ENCODE assay signal across 1 cellular context in genomic region chr13:30334663-30335386, GRCh38.
A peak's percentile ranks its signal among the peaks of the same experiment; 100 is the strongest.
TF ChIP-seq lines count a peak whose summit lies in the region.

No MANE protein-coding gene starts in this region.

TF ChIP-seq in HepG2, 621 proteins besides CTCF, POLR2A, EP300 and RAD21 (continued from another document and continues in another):
- TF ChIP-seq REPIN1 (CRISPR knock-in tag; IDR thresholded peaks at IDR 0.05; ENCODE audit: borderline replicate concordance, low read depth) (0 out of 2 replicates have a peak, but pooled peaks have one; percentile 29), ZMYM4 (CRISPR knock-in tag; IDR thresholded peaks at IDR 0.05) (peak; percentile 96), ZNF841 (CRISPR knock-in tag; IDR thresholded peaks at IDR 0.05; ENCODE audit: borderline replicate concordance) (0 out of 2 replicates have a peak, but pooled peaks have one; percentile 26), ETV6 (CRISPR knock-in tag; conservative IDR thresholded peaks at IDR 0.05) (no peak), ZNF260 (CRISPR knock-in tag; IDR thresholded peaks at IDR 0.05; ENCODE audit: borderline replicate concordance, low read depth) (no peak), CHD2 (IDR thresholded peaks at IDR 0.05; ENCODE audit: low read depth, low read length) (no peak), MLLT10 (CRISPR knock-in tag; IDR thresholded peaks at IDR 0.05) (no peak), THAP9 (CRISPR knock-in tag; IDR thresholded peaks at IDR 0.05; ENCODE audit: borderline replicate concordance) (no peak), ZNF180 (CRISPR knock-in tag; IDR thresholded peaks at IDR 0.05; ENCODE audit: borderline replicate concordance, low read depth) (no peak), TAF15 (IDR thresholded peaks at IDR 0.05; ENCODE audit: low read depth, low read length, poor library complexity, severe bottlenecking) (no peak), IKZF4 (CRISPR knock-in tag; IDR thresholded peaks at IDR 0.05; ENCODE audit: borderline replicate concordance, low read depth, not compliant biosample characterization) (no peak), ZNF878 (CRISPR knock-in tag; IDR thresholded peaks at IDR 0.05) (no peak), CENPT (CRISPR knock-in tag; IDR thresholded peaks at IDR 0.05; ENCODE audit: low read depth) (no peak), HCFC1 (IDR thresholded peaks at IDR 0.05; ENCODE audit: low read depth, low read length) (no peak), CBX1 (IDR thresholded peaks at IDR 0.05; ENCODE audit: low read depth) (no peak), ZSCAN30 (CRISPR knock-in tag; IDR thresholded peaks at IDR 0.05) (no peak), SP5 (CRISPR knock-in tag; IDR thresholded peaks at IDR 0.05; ENCODE audit: borderline replicate concordance, low read depth) (no peak), ZNF350 (CRISPR knock-in tag; IDR thresholded peaks at IDR 0.05; ENCODE audit: borderline replicate concordance, low read depth) (0 out of 2 replicates have a peak, but pooled peaks have one; percentile 69), FOXC1 (CRISPR knock-in tag; IDR thresholded peaks at IDR 0.05; ENCODE audit: borderline replicate concordance) (0 out of 2 replicates have a peak, but pooled peaks have one; percentile 26), ZNF382 (CRISPR knock-in tag; IDR thresholded peaks at IDR 0.05; ENCODE audit: borderline replicate concordance) (no peak), ZNF510 (CRISPR knock-in tag; IDR thresholded peaks at IDR 0.05; ENCODE audit: low read depth) (no peak), ZNF232 (CRISPR knock-in tag; IDR thresholded peaks at IDR 0.05; ENCODE audit: borderline replicate concordance) (no peak), FOSL1 (CRISPR knock-in tag; IDR thresholded peaks at IDR 0.05; ENCODE audit: borderline replicate concordance) (no peak), ZSCAN12 (CRISPR knock-in tag; IDR thresholded peaks at IDR 0.05) (no peak), SP2 (CRISPR knock-in tag; IDR thresholded peaks at IDR 0.05) (no peak), ZNF598 (CRISPR knock-in tag; IDR thresholded peaks at IDR 0.05; ENCODE audit: borderline replicate concordance) (peak; percentile 27; the same call in 1 of the 2 replicates), SRSF4 (IDR thresholded peaks at IDR 0.05; ENCODE audit: low read depth, low read length, poor library complexity, severe bottlenecking) (no peak), NFE2L2 (IDR thresholded peaks at IDR 0.05; ENCODE audit: low read length) (no peak), ARNT (IDR thresholded peaks at IDR 0.05) (no peak), PPARG (CRISPR knock-in tag; conservative IDR thresholded peaks at IDR 0.05) (0 out of 2 replicates have a peak, but pooled peaks have one; percentile 18), RARG (CRISPR knock-in tag; IDR thresholded peaks at IDR 0.05; ENCODE audit: low read depth) (no peak), KAT8 (CRISPR knock-in tag; IDR thresholded peaks at IDR 0.05) (peak; percentile 64; the same call in 1 of the 2 replicates), ZNF703 (CRISPR knock-in tag; IDR thresholded peaks at IDR 0.05; ENCODE audit: borderline replicate concordance) (no peak), CREB1 (IDR thresholded peaks at IDR 0.05) (no peak), CREB1 (CRISPR knock-in tag; IDR thresholded peaks at IDR 0.05) (peak; percentile 24; the same call in 1 of the 2 replicates), CHD4 (IDR thresholded peaks at IDR 0.05; ENCODE audit: borderline replicate concordance, low read length) (no peak), HNRNPH1 (optimal IDR thresholded peaks at IDR 0.05; ENCODE audit: low read depth, low read length) (no peak), ZFY (CRISPR knock-in tag; IDR thresholded peaks at IDR 0.05) (no peak), IRF9 (CRISPR knock-in tag; IDR thresholded peaks at IDR 0.05; ENCODE audit: borderline replicate concordance) (no peak), ZNF800 (CRISPR knock-in tag; IDR thresholded peaks at IDR 0.05) (no peak), ZNF891 (CRISPR knock-in tag; IDR thresholded peaks at IDR 0.05) (no peak), ZMYM3 (CRISPR knock-in tag; IDR thresholded peaks at IDR 0.05) (peak; percentile 87), KDM4B (CRISPR knock-in tag; IDR thresholded peaks at IDR 0.05) (no peak), ZNF331 (CRISPR knock-in tag; IDR thresholded peaks at IDR 0.05) (peak; percentile 62; the same call in 1 of the 2 replicates), ZNF564 (CRISPR knock-in tag; IDR thresholded peaks at IDR 0.05) (no peak)
- TF ChIP-seq, protein P1, sequence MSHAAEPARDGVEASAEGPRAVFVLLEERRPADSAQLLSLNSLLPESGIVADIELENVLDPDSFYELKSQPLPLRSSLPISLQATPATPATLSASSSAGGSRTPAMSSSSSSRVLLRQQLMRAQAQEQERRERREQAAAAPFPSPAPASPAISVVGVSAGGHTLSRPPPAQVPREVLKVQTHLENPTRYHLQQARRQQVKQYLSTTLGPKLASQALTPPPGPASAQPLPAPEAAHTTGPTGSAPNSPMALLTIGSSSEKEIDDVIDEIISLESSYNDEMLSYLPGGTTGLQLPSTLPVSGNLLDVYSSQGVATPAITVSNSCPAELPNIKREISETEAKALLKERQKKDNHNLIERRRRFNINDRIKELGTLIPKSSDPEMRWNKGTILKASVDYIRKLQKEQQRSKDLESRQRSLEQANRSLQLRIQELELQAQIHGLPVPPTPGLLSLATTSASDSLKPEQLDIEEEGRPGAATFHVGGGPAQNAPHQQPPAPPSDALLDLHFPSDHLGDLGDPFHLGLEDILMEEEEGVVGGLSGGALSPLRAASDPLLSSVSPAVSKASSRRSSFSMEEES (CRISPR knock-in tag; IDR thresholded peaks at IDR 0.05), result no peak; the same call in 1 of the 2 replicates
- TF ChIP-seq, protein P2, sequence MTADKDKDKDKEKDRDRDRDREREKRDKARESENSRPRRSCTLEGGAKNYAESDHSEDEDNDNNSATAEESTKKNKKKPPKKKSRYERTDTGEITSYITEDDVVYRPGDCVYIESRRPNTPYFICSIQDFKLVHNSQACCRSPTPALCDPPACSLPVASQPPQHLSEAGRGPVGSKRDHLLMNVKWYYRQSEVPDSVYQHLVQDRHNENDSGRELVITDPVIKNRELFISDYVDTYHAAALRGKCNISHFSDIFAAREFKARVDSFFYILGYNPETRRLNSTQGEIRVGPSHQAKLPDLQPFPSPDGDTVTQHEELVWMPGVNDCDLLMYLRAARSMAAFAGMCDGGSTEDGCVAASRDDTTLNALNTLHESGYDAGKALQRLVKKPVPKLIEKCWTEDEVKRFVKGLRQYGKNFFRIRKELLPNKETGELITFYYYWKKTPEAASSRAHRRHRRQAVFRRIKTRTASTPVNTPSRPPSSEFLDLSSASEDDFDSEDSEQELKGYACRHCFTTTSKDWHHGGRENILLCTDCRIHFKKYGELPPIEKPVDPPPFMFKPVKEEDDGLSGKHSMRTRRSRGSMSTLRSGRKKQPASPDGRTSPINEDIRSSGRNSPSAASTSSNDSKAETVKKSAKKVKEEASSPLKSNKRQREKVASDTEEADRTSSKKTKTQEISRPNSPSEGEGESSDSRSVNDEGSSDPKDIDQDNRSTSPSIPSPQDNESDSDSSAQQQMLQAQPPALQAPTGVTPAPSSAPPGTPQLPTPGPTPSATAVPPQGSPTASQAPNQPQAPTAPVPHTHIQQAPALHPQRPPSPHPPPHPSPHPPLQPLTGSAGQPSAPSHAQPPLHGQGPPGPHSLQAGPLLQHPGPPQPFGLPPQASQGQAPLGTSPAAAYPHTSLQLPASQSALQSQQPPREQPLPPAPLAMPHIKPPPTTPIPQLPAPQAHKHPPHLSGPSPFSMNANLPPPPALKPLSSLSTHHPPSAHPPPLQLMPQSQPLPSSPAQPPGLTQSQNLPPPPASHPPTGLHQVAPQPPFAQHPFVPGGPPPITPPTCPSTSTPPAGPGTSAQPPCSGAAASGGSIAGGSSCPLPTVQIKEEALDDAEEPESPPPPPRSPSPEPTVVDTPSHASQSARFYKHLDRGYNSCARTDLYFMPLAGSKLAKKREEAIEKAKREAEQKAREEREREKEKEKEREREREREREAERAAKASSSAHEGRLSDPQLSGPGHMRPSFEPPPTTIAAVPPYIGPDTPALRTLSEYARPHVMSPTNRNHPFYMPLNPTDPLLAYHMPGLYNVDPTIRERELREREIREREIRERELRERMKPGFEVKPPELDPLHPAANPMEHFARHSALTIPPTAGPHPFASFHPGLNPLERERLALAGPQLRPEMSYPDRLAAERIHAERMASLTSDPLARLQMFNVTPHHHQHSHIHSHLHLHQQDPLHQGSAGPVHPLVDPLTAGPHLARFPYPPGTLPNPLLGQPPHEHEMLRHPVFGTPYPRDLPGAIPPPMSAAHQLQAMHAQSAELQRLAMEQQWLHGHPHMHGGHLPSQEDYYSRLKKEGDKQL (CRISPR knock-in tag; IDR thresholded peaks at IDR 0.05; ENCODE audit: low read depth), result no peak
- TF ChIP-seq, protein P3, sequence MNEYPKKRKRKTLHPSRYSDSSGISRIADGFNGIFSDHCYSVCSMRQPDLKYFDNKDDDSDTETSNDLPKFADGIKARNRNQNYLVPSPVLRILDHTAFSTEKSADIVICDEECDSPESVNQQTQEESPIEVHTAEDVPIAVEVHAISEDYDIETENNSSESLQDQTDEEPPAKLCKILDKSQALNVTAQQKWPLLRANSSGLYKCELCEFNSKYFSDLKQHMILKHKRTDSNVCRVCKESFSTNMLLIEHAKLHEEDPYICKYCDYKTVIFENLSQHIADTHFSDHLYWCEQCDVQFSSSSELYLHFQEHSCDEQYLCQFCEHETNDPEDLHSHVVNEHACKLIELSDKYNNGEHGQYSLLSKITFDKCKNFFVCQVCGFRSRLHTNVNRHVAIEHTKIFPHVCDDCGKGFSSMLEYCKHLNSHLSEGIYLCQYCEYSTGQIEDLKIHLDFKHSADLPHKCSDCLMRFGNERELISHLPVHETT (CRISPR knock-in tag; conservative IDR thresholded peaks at IDR 0.05), result no peak
- TF ChIP-seq, protein P4, sequence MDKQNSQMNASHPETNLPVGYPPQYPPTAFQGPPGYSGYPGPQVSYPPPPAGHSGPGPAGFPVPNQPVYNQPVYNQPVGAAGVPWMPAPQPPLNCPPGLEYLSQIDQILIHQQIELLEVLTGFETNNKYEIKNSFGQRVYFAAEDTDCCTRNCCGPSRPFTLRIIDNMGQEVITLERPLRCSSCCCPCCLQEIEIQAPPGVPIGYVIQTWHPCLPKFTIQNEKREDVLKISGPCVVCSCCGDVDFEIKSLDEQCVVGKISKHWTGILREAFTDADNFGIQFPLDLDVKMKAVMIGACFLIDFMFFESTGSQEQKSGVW (CRISPR knock-in tag; IDR thresholded peaks at IDR 0.05; ENCODE audit: borderline replicate concordance), result no peak
- TF ChIP-seq, protein P5, sequence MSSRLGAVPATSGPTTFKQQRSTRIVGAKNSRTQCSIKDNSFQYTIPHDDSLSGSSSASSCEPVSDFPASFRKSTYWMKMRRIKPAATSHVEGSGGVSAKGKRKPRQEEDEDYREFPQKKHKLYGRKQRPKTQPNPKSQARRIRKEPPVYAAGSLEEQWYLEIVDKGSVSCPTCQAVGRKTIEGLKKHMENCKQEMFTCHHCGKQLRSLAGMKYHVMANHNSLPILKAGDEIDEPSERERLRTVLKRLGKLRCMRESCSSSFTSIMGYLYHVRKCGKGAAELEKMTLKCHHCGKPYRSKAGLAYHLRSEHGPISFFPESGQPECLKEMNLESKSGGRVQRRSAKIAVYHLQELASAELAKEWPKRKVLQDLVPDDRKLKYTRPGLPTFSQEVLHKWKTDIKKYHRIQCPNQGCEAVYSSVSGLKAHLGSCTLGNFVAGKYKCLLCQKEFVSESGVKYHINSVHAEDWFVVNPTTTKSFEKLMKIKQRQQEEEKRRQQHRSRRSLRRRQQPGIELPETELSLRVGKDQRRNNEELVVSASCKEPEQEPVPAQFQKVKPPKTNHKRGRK (CRISPR knock-in tag; IDR thresholded peaks at IDR 0.05), result no peak
- TF ChIP-seq, protein P6, sequence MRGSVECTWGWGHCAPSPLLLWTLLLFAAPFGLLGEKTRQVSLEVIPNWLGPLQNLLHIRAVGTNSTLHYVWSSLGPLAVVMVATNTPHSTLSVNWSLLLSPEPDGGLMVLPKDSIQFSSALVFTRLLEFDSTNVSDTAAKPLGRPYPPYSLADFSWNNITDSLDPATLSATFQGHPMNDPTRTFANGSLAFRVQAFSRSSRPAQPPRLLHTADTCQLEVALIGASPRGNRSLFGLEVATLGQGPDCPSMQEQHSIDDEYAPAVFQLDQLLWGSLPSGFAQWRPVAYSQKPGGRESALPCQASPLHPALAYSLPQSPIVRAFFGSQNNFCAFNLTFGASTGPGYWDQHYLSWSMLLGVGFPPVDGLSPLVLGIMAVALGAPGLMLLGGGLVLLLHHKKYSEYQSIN (CRISPR knock-in tag; IDR thresholded peaks at IDR 0.05; ENCODE audit: borderline replicate concordance), result no peak
